ENCODE assay signal across 8 cellular contexts in the genomic region with DNA sequence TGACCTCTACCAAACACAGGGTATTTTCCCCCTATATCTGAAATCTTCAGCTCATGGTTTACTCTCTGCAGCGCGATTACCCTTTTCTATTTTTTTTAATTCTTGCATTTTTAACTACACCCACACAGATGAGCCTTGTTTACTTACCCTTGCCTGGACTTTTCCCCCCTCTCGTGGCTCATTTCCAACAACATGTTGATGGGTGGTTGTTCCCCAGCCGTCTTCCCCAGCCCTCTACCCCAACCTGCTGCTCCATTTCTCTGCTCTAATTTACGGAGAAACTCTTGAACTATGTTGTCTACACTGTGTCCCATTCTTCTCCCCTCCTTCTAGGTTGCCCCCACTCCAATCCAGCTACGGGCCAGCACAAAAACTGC. TPM values are rescaled to one million over a fixed set of nuclear protein-coding genes. Genes with fewer than 3 reads are reported as not detected.
A peak's percentile ranks its signal among the peaks of the same experiment; 100 is the strongest.
DNase-seq lines count a peak whose midpoint lies in the region; ATAC-seq, FAIRE-seq and TF ChIP-seq lines count a peak whose summit lies in the region.

No MANE protein-coding gene starts in this region.

- H3K4me3 Mint-ChIP-seq in WTC11: no peak overlapping the region

- H3K4me1 Mint-ChIP-seq in WTC11: peaks cover 5% of the 10 kb centered on the region; the same call in 1 of the 2 replicates

- peaks cover 0 to 5% (median 0%) of the 10 kb centered on the region in 4 donors for H3K9me3 ChIP-seq in pancreas

- intact Hi-C loops in pancreas (cut with DNase I): no loop called here

- peaks cover 18% of the 10 kb centered on the region for H3K36me3 Mint-ChIP-seq in WTC11

- no peak for TF ChIP-seq CTCF in fibroblast of pulmonary artery (IDR thresholded peaks at IDR 0.05; ENCODE audit: low read length, missing control alignments)
- TF ChIP-seq CTCF in pancreas (IDR thresholded peaks at IDR 0.05): no peak
- no peak for TF ChIP-seq CTCF in WTC11 (IDR thresholded peaks at IDR 0.05)

- no peaks in the 10 kb centered on the region for H3K27me3 ChIP-seq in pancreas

- CTCF ChIA-PET in WTC11 (lab: Charles Lee): interaction anchor here (3.2 kb wide), 1 partner anchor 13 kb away, joined by 16 read pairs; the partner anchor contains the start of gene ZNF345

- peak in 3 of 4 donors; percentile 6 to 24 (median 6) for ATAC-seq in pancreas
- ATAC-seq in WTC11: no peak; the same call in 1 of the 2 replicates
- ATAC-seq in HG03571 (IDR thresholded peaks at IDR 0.05; ENCODE audit: unreplicated experiment): no peak

- H3K27ac Mint-ChIP-seq in WTC11: no peak overlapping the region

- H3K4me1 ChIP-seq in pancreas: peaks cover 0 to 7% (median 0%) of the 10 kb centered on the region in 3 donors

- peak overlapping the region; percentile 56 to 89 (median 75) for H3K27ac ChIP-seq in pancreas

- H3K27me3 Mint-ChIP-seq in WTC11 (ENCODE audit: low read depth): no peaks in the 10 kb centered on the region

- peaks cover 0 to 11% (median 0%) of the 10 kb centered on the region in 3 donors for H3K36me3 ChIP-seq in pancreas

- DNase-seq in CMK (ENCODE audit: low read depth) (peak; percentile 22), NCI-H2171 treated with DMSO at 0.1 percent for 48 hours (lab: John Stamatoyannopoulos, UW) (peak; percentile 81), fibroblast of pulmonary artery (ENCODE audit: low read depth) (no peak), pancreas (no peak), WTC11 (ENCODE audit: low spot score) (no peak), NCI-H510A (lab: John Stamatoyannopoulos, UW) (no peak), DMS114 treated with DMSO at 0.1 percent for 48 hours (lab: John Stamatoyannopoulos, UW; ENCODE audit: unreplicated experiment) (no peak)

- 4 to 5% methylated on average over 6 of the region's 6 CpGs for WGBS in pancreas, 2 donors

- FAIRE-seq in pancreas (lab: Jason Lieb, UNC): no peak

- peak overlapping the region; percentile 90 for H3K4me3 ChIP-seq in fibroblast of pulmonary artery (replicated peaks; ENCODE audit: low read depth, low read length)
- peak overlapping the region; percentile 45 to 74 (median 68) for H3K4me3 ChIP-seq in pancreas

- H3K9me3 Mint-ChIP-seq in WTC11: peaks cover 12% of the 10 kb centered on the region

- POLR2A ChIA-PET in WTC11 (lab: Charles Lee): interaction anchor here (3.4 kb wide), 1 partner anchor 13 kb away, joined by 35 read pairs; the partner anchor contains the start of gene ZNF345

TF ChIP-seq in WTC11, 78 proteins besides CTCF, POLR2A, EP300 and RAD21:
- TF ChIP-seq ZBTB21 (CRISPR knock-in tag; IDR thresholded peaks at IDR 0.05; ENCODE audit: borderline replicate concordance) (no peak), ZNF671 (CRISPR knock-in tag; IDR thresholded peaks at IDR 0.05) (no peak), KAT7 (CRISPR knock-in tag; IDR thresholded peaks at IDR 0.05; ENCODE audit: borderline replicate concordance) (no peak), FOXJ3 (CRISPR knock-in tag; IDR thresholded peaks at IDR 0.05; ENCODE audit: borderline replicate concordance) (no peak), STAT6 (CRISPR knock-in tag; conservative IDR thresholded peaks at IDR 0.05; ENCODE audit: low read depth) (no peak), ZNF232 (CRISPR knock-in tag; IDR thresholded peaks at IDR 0.05) (no peak), ARID4B (CRISPR knock-in tag; IDR thresholded peaks at IDR 0.05; ENCODE audit: borderline replicate concordance) (no peak), TEAD4 (CRISPR knock-in tag; IDR thresholded peaks at IDR 0.05) (no peak), RELA (CRISPR knock-in tag; IDR thresholded peaks at IDR 0.05; ENCODE audit: borderline replicate concordance) (no peak)
- TF ChIP-seq, protein P1, sequence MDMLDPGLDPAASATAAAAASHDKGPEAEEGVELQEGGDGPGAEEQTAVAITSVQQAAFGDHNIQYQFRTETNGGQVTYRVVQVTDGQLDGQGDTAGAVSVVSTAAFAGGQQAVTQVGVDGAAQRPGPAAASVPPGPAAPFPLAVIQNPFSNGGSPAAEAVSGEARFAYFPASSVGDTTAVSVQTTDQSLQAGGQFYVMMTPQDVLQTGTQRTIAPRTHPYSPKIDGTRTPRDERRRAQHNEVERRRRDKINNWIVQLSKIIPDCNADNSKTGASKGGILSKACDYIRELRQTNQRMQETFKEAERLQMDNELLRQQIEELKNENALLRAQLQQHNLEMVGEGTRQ (CRISPR knock-in tag; IDR thresholded peaks at IDR 0.05): no peak
- TF ChIP-seq, protein P2, sequence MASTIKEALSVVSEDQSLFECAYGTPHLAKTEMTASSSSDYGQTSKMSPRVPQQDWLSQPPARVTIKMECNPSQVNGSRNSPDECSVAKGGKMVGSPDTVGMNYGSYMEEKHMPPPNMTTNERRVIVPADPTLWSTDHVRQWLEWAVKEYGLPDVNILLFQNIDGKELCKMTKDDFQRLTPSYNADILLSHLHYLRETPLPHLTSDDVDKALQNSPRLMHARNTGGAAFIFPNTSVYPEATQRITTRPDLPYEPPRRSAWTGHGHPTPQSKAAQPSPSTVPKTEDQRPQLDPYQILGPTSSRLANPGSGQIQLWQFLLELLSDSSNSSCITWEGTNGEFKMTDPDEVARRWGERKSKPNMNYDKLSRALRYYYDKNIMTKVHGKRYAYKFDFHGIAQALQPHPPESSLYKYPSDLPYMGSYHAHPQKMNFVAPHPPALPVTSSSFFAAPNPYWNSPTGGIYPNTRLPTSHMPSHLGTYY (CRISPR knock-in tag; IDR thresholded peaks at IDR 0.05): no peak

RNA-seq across cellular contexts. Expression of gene ZNF790, which starts 0.7 kb away (rescaled TPM):
- 1 to 10 TPM; 2.3 to 5.1 (median 3.2) TPM for total RNA-seq in pancreas
- polyA plus RNA-seq in pancreas: 1 to 10 TPM; 2.0 to 2.6 TPM
- 5.9 to 8.6 TPM (median 6.8 TPM) in 3 replicates for total RNA-seq in WTC11 (2021)

RNA-seq across cellular contexts. Expression of gene ZNF345, which starts 13.2 kb away (rescaled TPM):
- total RNA-seq in pancreas (1 to 10 TPM; 1.4 to 3.8 (median 2.0) TPM), WTC11 (2021) (4.5 to 6.4 TPM (median 5.2 TPM) in 3 replicates)
- 1 to 10 TPM; 2.2 to 2.7 TPM for polyA plus RNA-seq in pancreas

Comparison
In these comparisons a context has a peak if more than half of its experiments do, and no peak if none do; other contexts are left out.
1. DNase-seq: peak in CMK (single experiment) and NCI-H2171 treated with DMSO at 0.1 percent for 48 hours (single experiment); none in fibroblast of pulmonary artery (single experiment), pancreas (0 of 6), WTC11 (single experiment), NCI-H510A (single experiment) and DMS114 treated with DMSO at 0.1 percent for 48 hours (single experiment).
2. ATAC-seq: peak in pancreas (3 of 4); none in WTC11 (single experiment) and HG03571 (single experiment).